1 cellular context compared by ENCODE assay signal in the genomic region with DNA sequence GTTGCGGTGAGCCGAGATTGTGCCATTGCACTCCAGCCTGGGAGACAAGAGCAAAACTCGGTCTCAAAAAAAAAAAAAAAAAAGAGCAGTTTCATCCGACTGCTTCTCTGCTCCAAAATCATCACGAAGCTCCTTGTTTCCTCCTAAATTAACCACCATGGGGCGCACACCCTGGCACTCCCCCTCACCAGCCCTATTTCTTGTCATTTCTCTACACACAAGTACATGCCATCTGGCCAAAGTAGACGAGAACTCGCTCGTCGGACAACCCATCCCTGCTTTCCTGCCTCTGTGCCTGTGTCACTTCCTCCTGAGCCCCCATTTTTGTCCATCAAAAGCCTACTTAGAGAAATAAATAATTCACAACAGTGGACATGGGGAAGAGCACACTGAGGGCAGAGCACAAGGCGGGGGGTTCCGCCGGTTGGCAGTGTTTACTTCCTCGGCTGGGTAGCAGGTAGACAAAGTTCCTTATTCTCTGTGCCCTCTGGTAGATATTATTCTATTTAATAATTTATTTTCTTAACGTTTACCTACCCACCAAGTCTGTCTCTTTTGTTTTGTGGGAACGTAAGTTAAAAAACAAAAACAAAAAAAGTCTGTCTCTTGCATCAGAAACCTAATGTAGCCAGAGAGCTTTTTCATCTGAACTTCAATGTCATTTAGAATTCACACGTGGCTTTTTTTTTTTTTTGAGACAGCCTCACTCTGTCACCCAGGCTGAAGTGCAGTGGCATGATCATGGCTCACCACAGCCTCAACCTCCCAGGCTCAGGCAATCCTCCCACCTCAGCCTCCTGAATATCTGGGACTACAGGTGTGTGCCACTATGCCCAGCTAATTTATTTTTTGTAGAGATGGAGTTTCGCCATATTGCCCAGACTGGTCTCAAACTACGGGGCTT.
TF ChIP-seq lines count a peak whose summit lies in the region.

No MANE protein-coding gene starts in this region.

TF ChIP-seq in GM12878, 131 proteins besides CTCF, POLR2A, EP300 and RAD21:
- no peak for TF ChIP-seq ZBTB33 (IDR thresholded peaks at IDR 0.05)
- peak; percentile 12; the same call in 1 of the 2 replicates for TF ChIP-seq ZNF384 (IDR thresholded peaks at IDR 0.05; ENCODE audit: borderline replicate concordance, low read depth, low read length)
